Comparison of ENCODE assay signal across 1 cellular context in genomic region chr3:105868450-105868744, GRCh38.
TF ChIP-seq lines count a peak whose summit lies in the region.

No MANE protein-coding gene starts in this region.

TF ChIP-seq in K562, 482 proteins besides CTCF, POLR2A, EP300 and RAD21 (continued from another document and continues in another):
- TF ChIP-seq FOXO4 (CRISPR knock-in tag; IDR thresholded peaks at IDR 0.05) (no peak), HDAC1 (IDR thresholded peaks at IDR 0.05) (peak in 1 of 2 experiments; percentile 32; a peak in 1 of 4 replicates), PPARD (CRISPR knock-in tag; IDR thresholded peaks at IDR 0.05) (no peak), TEAD1 (CRISPR knock-in tag; IDR thresholded peaks at IDR 0.05) (no peak), ZNF431 (CRISPR knock-in tag; IDR thresholded peaks at IDR 0.05) (0 out of 2 replicates have a peak, but pooled peaks have one; percentile 7), ZNF740 (CRISPR knock-in tag; IDR thresholded peaks at IDR 0.05) (no peak), ZNF740 (tag; IDR thresholded peaks at IDR 0.05) (no peak), ZHX1 (conservative IDR thresholded peaks at IDR 0.05; ENCODE audit: low read length) (no peak), MYC (IDR thresholded peaks at IDR 0.05; ENCODE audit: low read depth, low read length) (no peak), MYC (CRISPR knock-in tag; IDR thresholded peaks at IDR 0.05; ENCODE audit: borderline replicate concordance, low read depth) (peak; percentile 40; the same call in 1 of the 2 replicates), POLR2AphosphoS2 (IDR thresholded peaks at IDR 0.05; ENCODE audit: low read length) (no peak), ZC3H4 (CRISPR knock-in tag; IDR thresholded peaks at IDR 0.05; ENCODE audit: borderline replicate concordance) (no peak), NFIC (IDR thresholded peaks at IDR 0.05) (peak; percentile 30; the same call in 1 of the 2 replicates), TCF7 (IDR thresholded peaks at IDR 0.05; ENCODE audit: borderline replicate concordance) (no peak), SLC30A9 (CRISPR knock-in tag; IDR thresholded peaks at IDR 0.05) (no peak), KAT7 (CRISPR knock-in tag; IDR thresholded peaks at IDR 0.05; ENCODE audit: borderline replicate concordance) (0 out of 2 replicates have a peak, but pooled peaks have one; percentile 49), CAMTA2 (CRISPR knock-in tag; conservative IDR thresholded peaks at IDR 0.05) (no peak), KLF6 (CRISPR knock-in tag; IDR thresholded peaks at IDR 0.05; ENCODE audit: borderline replicate concordance) (no peak), ZBTB7A (IDR thresholded peaks at IDR 0.05; ENCODE audit: borderline replicate concordance, control insufficient read depth, low read depth, low read length) (peak; percentile 40; the same call in 1 of the 2 replicates), NR1H2 (CRISPR knock-in tag; IDR thresholded peaks at IDR 0.05) (no peak), KHSRP (IDR thresholded peaks at IDR 0.05) (no peak), HCFC1 (IDR thresholded peaks at IDR 0.05; ENCODE audit: low read depth, low read length) (no peak), MYBL2 (IDR thresholded peaks at IDR 0.05; ENCODE audit: low read depth) (no peak), MYBL2 (CRISPR knock-in tag; IDR thresholded peaks at IDR 0.05; ENCODE audit: borderline replicate concordance) (no peak), HDAC6 (IDR thresholded peaks at IDR 0.05; ENCODE audit: low read depth, low read length) (no peak), ETV1 (tag; conservative IDR thresholded peaks at IDR 0.05; ENCODE audit: low read depth) (no peak), ELF4 (CRISPR knock-in tag; IDR thresholded peaks at IDR 0.05) (no peak), ZNF445 (CRISPR knock-in tag; IDR thresholded peaks at IDR 0.05; ENCODE audit: low read depth) (no peak), GTF2E2 (tag; IDR thresholded peaks at IDR 0.05) (no peak), ZNF76 (CRISPR knock-in tag; IDR thresholded peaks at IDR 0.05; ENCODE audit: borderline replicate concordance) (no peak), DIDO1 (tag; IDR thresholded peaks at IDR 0.05; ENCODE audit: low read depth) (no peak), ZNF707 (CRISPR knock-in tag; conservative IDR thresholded peaks at IDR 0.05) (no peak), MXD1 (CRISPR knock-in tag; IDR thresholded peaks at IDR 0.05; ENCODE audit: borderline replicate concordance, poor library complexity, severe bottlenecking) (no peak), TSC22D4 (tag; IDR thresholded peaks at IDR 0.05) (no peak), ZNF780A (CRISPR knock-in tag; IDR thresholded peaks at IDR 0.05) (no peak), ZNF764 (CRISPR knock-in tag; IDR thresholded peaks at IDR 0.05; ENCODE audit: low read depth) (no peak), KLF13 (tag; IDR thresholded peaks at IDR 0.05; ENCODE audit: borderline replicate concordance, low read depth) (no peak), SRSF7 (optimal IDR thresholded peaks at IDR 0.05; ENCODE audit: low read depth, low read length) (no peak), CXXC5 (CRISPR knock-in tag; IDR thresholded peaks at IDR 0.05) (peak; percentile 4; the same call in 1 of the 2 replicates), UBTF (IDR thresholded peaks at IDR 0.05; ENCODE audit: borderline replicate concordance in 1 of 2, low read depth in 2 of 2, low read length in 2 of 2) (0 out of 4 replicates have a peak, but pooled peaks of 1 of the 2 experiments have one; percentile 0), ADNP (tag; IDR thresholded peaks at IDR 0.05) (no peak), FOXK1 (CRISPR knock-in tag; IDR thresholded peaks at IDR 0.05; ENCODE audit: borderline replicate concordance) (no peak), ZKSCAN8 (CRISPR knock-in tag; IDR thresholded peaks at IDR 0.05) (no peak), EWSR1 (IDR thresholded peaks at IDR 0.05; ENCODE audit: borderline replicate concordance, low read depth, partially characterized antibody) (no peak), ZNF79 (CRISPR knock-in tag; IDR thresholded peaks at IDR 0.05; ENCODE audit: low read depth) (no peak), THAP7 (CRISPR knock-in tag; IDR thresholded peaks at IDR 0.05) (no peak), PHF8 (IDR thresholded peaks at IDR 0.05; ENCODE audit: borderline replicate concordance, low read length) (no peak), TFAP4 (CRISPR knock-in tag; IDR thresholded peaks at IDR 0.05; ENCODE audit: borderline replicate concordance) (no peak), HMGN3 (IDR thresholded peaks at IDR 0.05; ENCODE audit: borderline replicate concordance, extremely low read depth, insufficient read length, low read depth, low read length) (no peak), CHD2 (IDR thresholded peaks at IDR 0.05; ENCODE audit: low read depth, low read length) (no peak), NRF1 (conservative IDR thresholded peaks at IDR 0.05 in 1 of 2, IDR thresholded peaks at IDR 0.05 in 1 of 2) (no peak), E2F5 (CRISPR knock-in tag; IDR thresholded peaks at IDR 0.05) (no peak), PHB (CRISPR knock-in tag; IDR thresholded peaks at IDR 0.05) (no peak), CBFA2T2 (conservative IDR thresholded peaks at IDR 0.05) (no peak), TRIM24 (IDR thresholded peaks at IDR 0.05) (no peak), ARID4B (CRISPR knock-in tag; IDR thresholded peaks at IDR 0.05) (0 out of 2 replicates have a peak, but pooled peaks have one; percentile 18), ZBED1 (IDR thresholded peaks at IDR 0.05) (no peak), GABPB2 (CRISPR knock-in tag; conservative IDR thresholded peaks at IDR 0.05) (no peak), CREB3L1 (IDR thresholded peaks at IDR 0.05; ENCODE audit: borderline replicate concordance, low read depth) (no peak)
